ENCODE assay signal across 13 cellular contexts in genomic region chr3:38227989-38228388, GRCh38. TPM values are rescaled to one million over a fixed set of nuclear protein-coding genes. Genes with fewer than 3 reads are reported as not detected.
A peak's percentile ranks its signal among the peaks of the same experiment; 100 is the strongest.
DNase-seq lines count a peak whose midpoint lies in the region; ATAC-seq and TF ChIP-seq lines count a peak whose summit lies in the region.
"Had no signal": no experiment of that assay in that cellular context is flagged by ENCODE, and none has a peak within 500 bp of the region (broad histone marks: within the 10 kb centered on the region; RNA-seq: fewer than 3 reads in every experiment).

No MANE protein-coding gene starts in this region.

- H3K27ac Mint-ChIP-seq in activated T-cell treated with anti-CD3 and anti-CD28 coated beads, Interleukin-2, amount 50 U/mL, for 24 hours, result peak overlapping the region; percentile 32
- H3K27ac Mint-ChIP-seq: mesothelial cell of epicardium had no signal

- no peaks in the 10 kb centered on the region for H3K9me3 Mint-ChIP-seq in activated T-cell treated with anti-CD3 and anti-CD28 coated beads, Interleukin-2, amount 50 U/mL, for 24 hours
- H3K9me3 Mint-ChIP-seq: mesothelial cell of epicardium had no signal

- H3K9me3 ChIP-seq in SK-N-SH, result no peaks in the 10 kb centered on the region

- H3F3A ChIP-seq in SK-N-SH (replicated peaks; ENCODE audit: insufficient read depth), result peaks cover 35% of the 10 kb centered on the region

- TF ChIP-seq EP300 in SK-N-SH (IDR thresholded peaks at IDR 0.05; ENCODE audit: borderline replicate concordance in 1 of 2, low read depth in 1 of 2, low read length in 1 of 2), result no peak

- CTCF ChIA-PET in SK-N-SH (lab: Yijun Ruan, JAX), result interaction anchor here (1.1 to 1.6 kb wide), 2 partner anchors 12 to 252 kb away, joined by 3 to 4 read pairs; no protein-coding TSS in a partner anchor

- H4K20me1 ChIP-seq in SK-N-SH (ENCODE audit: insufficient read depth), result no peaks in the 10 kb centered on the region

- no peaks in the 10 kb centered on the region for H3K27me3 Mint-ChIP-seq in activated T-cell treated with anti-CD3 and anti-CD28 coated beads, Interleukin-2, amount 50 U/mL, for 24 hours

- no peak for TF ChIP-seq RAD21 in SK-N-SH (IDR thresholded peaks at IDR 0.05; ENCODE audit: low read length)

- no peak overlapping the region for H2AFZ ChIP-seq in SK-N-SH (ENCODE audit: low read depth)

- H3K4me1 Mint-ChIP-seq in activated T-cell treated with anti-CD3 and anti-CD28 coated beads, Interleukin-2, amount 50 U/mL, for 24 hours (ENCODE audit: low read depth), result peaks cover 23% of the 10 kb centered on the region
- H3K4me1 Mint-ChIP-seq: mesothelial cell of epicardium had no signal

- no peak for TF ChIP-seq CTCF in SK-N-SH (IDR thresholded peaks at IDR 0.05)
- TF ChIP-seq CTCF in fibroblast of the aortic adventitia (IDR thresholded peaks at IDR 0.05; ENCODE audit: insufficient read depth, low read length), result no peak

- peaks cover 0 to 24% of the 10 kb centered on the region in 2 experiments; a peak in 2 of 4 replicates for H3K4me1 ChIP-seq in SK-N-SH (ENCODE audit: control insufficient read depth in 1 of 2, insufficient read depth in 2 of 2, low read depth in 1 of 2, low read length in 1 of 2)

- DNase-seq in activated T-cell treated with anti-CD3 and anti-CD28 coated beads, Interleukin-2, amount 50 U/mL, for 24 hours, result no peak
- DNase-seq in activated T-cell treated with anti-CD3 and anti-CD28 coated beads for 4 hours (no peak), SK-N-SH (no peak), fibroblast of the aortic adventitia (ENCODE audit: low read depth) (peak; percentile 67), stromal cell of bone marrow (ENCODE audit: low read depth) (peak; percentile 59), cortex of kidney (lab: John Stamatoyannopoulos, UW) (no peak), SHP77 treated with DMSO at 0.1 percent for 48 hours (lab: John Stamatoyannopoulos, UW) (no peak)
- DNase-seq: NCI-H510A treated with DMSO at 0.1 percent for 48 hours, right cardiac atrium, T-helper 1 cell had no signal

- peak overlapping the region; percentile 28; the same call in 1 of the 2 replicates for H3K4me2 ChIP-seq in SK-N-SH

- no peaks in the 10 kb centered on the region for H3K27me3 ChIP-seq in SK-N-SH (ENCODE audit: insufficient read depth)

- peaks cover 90% of the 10 kb centered on the region for H3K36me3 Mint-ChIP-seq in activated T-cell treated with anti-CD3 and anti-CD28 coated beads, Interleukin-2, amount 50 U/mL, for 24 hours (ENCODE audit: low read depth)

- H3K27ac ChIP-seq in SK-N-SH (ENCODE audit: low read depth in 2 of 2, low read length in 1 of 2), result peak overlapping the region in 1 of 2 experiments; percentile 53; a peak in 2 of 4 replicates

- H3K4me3 ChIP-seq in SK-N-SH (ENCODE audit: low read depth in 2 of 2, low read length in 1 of 2) (no peak overlapping the region), fibroblast of the aortic adventitia (ENCODE audit: low read depth, low read length) (no peak overlapping the region)

- H3K9ac ChIP-seq in SK-N-SH, result no peak overlapping the region

- WGBS in SK-N-SH (ENCODE audit: low lambda C conversion rate), result 60% methylated on average over 2 of the region's 2 CpGs

- POLR2A ChIA-PET in SK-N-SH (lab: Yijun Ruan, JAX), result no interaction called here

- peaks cover 62 to 69% of the 10 kb centered on the region in 2 experiments for H3K36me3 ChIP-seq in SK-N-SH (replicated peaks in 1 of 2; ENCODE audit: control insufficient read depth in 1 of 2, insufficient read depth in 2 of 2, low read length in 1 of 2)

- H3K9me2 ChIP-seq in SK-N-SH, result no peaks in the 10 kb centered on the region

- no peak for ATAC-seq in HG03520 (IDR thresholded peaks at IDR 0.05; ENCODE audit: unreplicated experiment)

- peaks cover 21% of the 10 kb centered on the region; the same call in 1 of the 2 replicates for H3K79me2 ChIP-seq in SK-N-SH (ENCODE audit: insufficient read depth)

- no peak overlapping the region for H3K4me3 Mint-ChIP-seq in activated T-cell treated with anti-CD3 and anti-CD28 coated beads, Interleukin-2, amount 50 U/mL, for 24 hours
- H3K4me3 Mint-ChIP-seq: mesothelial cell of epicardium had no signal

TF ChIP-seq in SK-N-SH, 30 proteins besides CTCF, POLR2A, EP300 and RAD21:
- TF ChIP-seq PBX3 (IDR thresholded peaks at IDR 0.05) (no peak), FOSL2 (IDR thresholded peaks at IDR 0.05; ENCODE audit: borderline replicate concordance, low read depth) (0 out of 2 replicates have a peak, but pooled peaks have one; percentile 18), JUND (IDR thresholded peaks at IDR 0.05) (0 out of 2 replicates have a peak, but pooled peaks have one; percentile 26)
TF ChIP-seq in SK-N-SH: peak in this region for 2.

RNA-seq across cellular contexts. Expression of gene SLC22A13, which starts 37.6 kb away (rescaled TPM):
- 0.08 and 0.29 TPM in 2 replicates for polyA plus RNA-seq in SK-N-SH (2012; rRNA removed)
- 0.01 and 0.04 TPM in 2 replicates for polyA plus RNA-seq in SK-N-SH (2012; cell fraction: cytosol; rRNA removed)
- 1.4 TPM in 2 replicates for polyA plus RNA-seq in SK-N-SH (2012; cell fraction: nucleus; rRNA removed)
- total RNA-seq in fibroblast of the aortic adventitia (ENCODE audit: low replicate concordance), result 0.45 TPM in 1 of 2 replicates, not detected in the other

RNA-seq across cellular contexts. Expression of gene SLC22A14, which starts 54.1 kb away (rescaled TPM):
- polyA plus RNA-seq in SK-N-SH (2012; rRNA removed), result 0.10 and 0.16 TPM in 2 replicates
- polyA plus RNA-seq in SK-N-SH (2012; cell fraction: cytosol; rRNA removed), result 0.03 TPM in 1 of 2 replicates, not detected in the other
- 0.58 and 0.99 TPM in 2 replicates for polyA plus RNA-seq in SK-N-SH (2012; cell fraction: nucleus; rRNA removed)
- total RNA-seq in fibroblast of the aortic adventitia (ENCODE audit: low replicate concordance), result not detected in 2 replicates
- total RNA-seq: H4 had no signal

Comparison
In these comparisons a context has a peak if more than half of its experiments do, and no peak if none do; other contexts are left out.
1. DNase-seq: peak in fibroblast of the aortic adventitia (single experiment) and stromal cell of bone marrow (single experiment); none in activated T-cell treated with anti-CD3 and anti-CD28 coated beads, Interleukin-2, amount 50 U/mL, for 24 hours (single experiment), activated T-cell treated with anti-CD3 and anti-CD28 coated beads for 4 hours (single experiment), SK-N-SH (single experiment), cortex of kidney (single experiment) and SHP77 treated with DMSO at 0.1 percent for 48 hours (single experiment).